In the genomic region with DNA sequence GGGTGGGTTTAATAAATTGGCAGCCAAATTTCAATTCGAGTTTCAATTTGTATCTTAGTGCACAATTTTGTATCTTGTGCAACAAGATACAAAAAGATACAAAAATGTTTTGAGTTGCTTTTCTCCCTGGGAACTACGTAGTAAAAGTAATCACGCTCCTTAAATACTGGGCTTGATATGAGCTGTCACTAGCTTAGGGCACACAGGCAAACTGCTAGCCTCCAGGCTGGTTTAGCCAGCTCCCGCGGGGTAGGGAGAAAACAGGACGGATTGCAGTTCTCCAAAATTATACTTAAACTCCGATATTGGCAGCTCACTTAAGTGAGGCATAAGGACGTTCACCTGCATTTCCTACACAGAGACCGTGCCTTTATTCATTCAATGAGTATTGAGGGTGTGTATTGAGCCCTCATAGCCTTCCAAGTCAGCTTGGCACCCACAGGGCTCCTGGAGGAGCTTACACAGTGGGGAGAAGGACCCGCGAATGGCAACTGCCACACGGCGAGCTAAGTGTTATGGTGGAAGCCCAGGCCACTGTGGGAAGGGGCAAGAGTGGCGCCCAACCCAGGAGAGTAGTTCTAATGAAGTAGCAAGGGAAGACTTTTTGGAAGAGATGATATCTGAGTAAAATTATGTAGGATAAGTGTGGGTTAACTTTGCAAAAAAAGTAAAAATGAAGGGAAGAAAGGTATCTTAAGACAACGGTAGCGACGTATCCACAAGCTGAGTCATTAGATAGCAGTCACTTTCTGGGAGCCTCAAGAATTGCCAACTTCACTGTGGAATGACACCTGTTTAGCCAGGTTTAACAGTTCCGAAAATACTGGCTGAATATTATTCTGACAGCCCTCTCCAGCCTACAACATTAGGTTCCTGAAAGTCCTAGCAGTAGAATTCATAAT, we compare ENCODE assay signal across 10 cellular contexts. TPM values are rescaled to one million over a fixed set of nuclear protein-coding genes. Genes with fewer than 3 reads are reported as not detected.
DNase-seq lines count a peak whose midpoint lies in the region; ATAC-seq and TF ChIP-seq lines count a peak whose summit lies in the region.
"Had no signal": no experiment of that assay in that cellular context is flagged by ENCODE, and none has a peak within 500 bp of the region (broad histone marks: within the 10 kb centered on the region; RNA-seq: fewer than 3 reads in every experiment).

No MANE protein-coding gene starts in this region.

- H3K4me2 ChIP-seq in Loucy (ENCODE audit: low read depth, low read length, poor library complexity, severe bottlenecking): peak overlapping the region; percentile 85

- TF ChIP-seq CTCF in Loucy (conservative IDR thresholded peaks at IDR 0.05; ENCODE audit: low read length): no peak

- H3K9ac ChIP-seq in Loucy (ENCODE audit: low read depth, low read length, poor library complexity, severe bottlenecking): peak overlapping the region; percentile 99

- peaks cover 39% of the 10 kb centered on the region for H4K20me1 ChIP-seq in Loucy (ENCODE audit: insufficient read depth, low read length, poor library complexity, severe bottlenecking)

- H3K9me3 ChIP-seq in Loucy (ENCODE audit: insufficient read depth, low read depth, low read length): no peaks in the 10 kb centered on the region
- H3K9me3 ChIP-seq in neuron (ENCODE audit: low read length): no peaks in the 10 kb centered on the region

- H3K27me3 ChIP-seq in Loucy (ENCODE audit: insufficient read depth, low read length, poor library complexity, severe bottlenecking) (no peaks in the 10 kb centered on the region), neuron (ENCODE audit: insufficient read depth, low read length) (no peaks in the 10 kb centered on the region)

- H3K4me3 ChIP-seq in Loucy (ENCODE audit: low read length, poor library complexity, severe bottlenecking): peak overlapping the region; percentile 80
- H3K4me3 ChIP-seq in neuron (ENCODE audit: low read length): peak overlapping the region; percentile 97

- H3K36me3 ChIP-seq in Loucy (ENCODE audit: insufficient read depth, low read length): peaks cover 11% of the 10 kb centered on the region; the same call in 1 of the 2 replicates
- peaks cover 4% of the 10 kb centered on the region for H3K36me3 ChIP-seq in neuron (ENCODE audit: insufficient read depth, low read length)

- peaks cover 89% of the 10 kb centered on the region for H3K79me2 ChIP-seq in Loucy (ENCODE audit: insufficient read depth, low read length)

- ATAC-seq in HG03439 (IDR thresholded peaks at IDR 0.05; ENCODE audit: unreplicated experiment): no peak

- peaks cover 62% of the 10 kb centered on the region for H3K4me1 ChIP-seq in Loucy (ENCODE audit: insufficient read depth, low read length, poor library complexity, severe bottlenecking)
- peaks cover 16% of the 10 kb centered on the region for H3K4me1 ChIP-seq in neuron (ENCODE audit: insufficient read depth, low read length)

- H3K9me2 ChIP-seq in Loucy (replicated peaks; ENCODE audit: low read depth, low read length): no peaks in the 10 kb centered on the region

- no peaks in the 10 kb centered on the region for H3F3A ChIP-seq in Loucy (ENCODE audit: low read depth)

- H2AFZ ChIP-seq in Loucy (ENCODE audit: low read length) (no peak overlapping the region), neuron (ENCODE audit: low read depth, low read length) (no peak overlapping the region)

- DNase-seq in D341Med (ENCODE audit: low spot score) (peak; percentile 27), cerebellum (ENCODE audit: low spot score) (peak; percentile 45), SKM-1 (lab: John Stamatoyannopoulos, UW; ENCODE audit: unreplicated experiment) (no peak), SIG-M5 (lab: John Stamatoyannopoulos, UW) (no peak)
- no peak for DNase-seq in stimulated activated CD4-positive, alpha-beta T cell treated with anti-CD3 and anti-CD28 coated beads, Interleukin-2, amount 100 ng/mL, for 48 hours
- DNase-seq: activated CD4-positive, alpha-beta T cell treated with anti-CD3 and anti-CD28 coated beads, Interleukin-2, amount 50 U/mL, for 1 hour; kidney glomerular epithelial cell had no signal

RNA-seq across cellular contexts. Expression of a gene that starts 1.6 kb away (rescaled TPM):
- total RNA-seq in cerebellum: 118 TPM

Comparison
In these comparisons a context has a peak if more than half of its experiments do, and no peak if none do; other contexts are left out.
1. DNase-seq: peak in D341Med (single experiment) and cerebellum (single experiment); none in SKM-1 (single experiment), SIG-M5 (single experiment) and stimulated activated CD4-positive, alpha-beta T cell treated with anti-CD3 and anti-CD28 coated beads, Interleukin-2, amount 100 ng/mL, for 48 hours (0 of 2).